8 cellular contexts compared by ENCODE assay signal in genomic region chr11:127345819-127346459, GRCh38.
DNase-seq lines count a peak whose midpoint lies in the region; ATAC-seq, FAIRE-seq and TF ChIP-seq lines count a peak whose summit lies in the region.

No MANE protein-coding gene starts in this region.

- H3K27ac ChIP-seq in A549 (no peak overlapping the region), sigmoid colon (no peak overlapping the region)
- no peak overlapping the region for H3K27ac ChIP-seq in CD8-positive, alpha-beta memory T cell (ENCODE audit: low read depth, low read length)

- WGBS in A549 (ENCODE audit: missing lambda C conversion rate), result under 1% methylated on average over 12 of the region's 12 CpGs
- WGBS in sigmoid colon, 2 donors, result 44 to 57% methylated on average over 12 of the region's 12 CpGs

- POLR2A ChIA-PET in A549 (lab: Yijun Ruan, JAX), result no interaction called here
- POLR2A ChIA-PET in CD8-positive, alpha-beta memory T cell (lab: Charles Lee), result no interaction called here

- intact Hi-C loops in left cardiac atrium (cut with DNase I) (loop anchor here (5.0 to 10.0 kb wide), 5 partner anchors 629 to 904 kb away; no protein-coding TSS in a partner anchor), sigmoid colon (cut with DNase I) (loop anchor here (2.0 kb wide), 1 partner anchor 905 kb away; no protein-coding TSS in a partner anchor)

- TF ChIP-seq RAD21 in A549 (conservative IDR thresholded peaks at IDR 0.05 in 1 of 2, IDR thresholded peaks at IDR 0.05 in 1 of 2), result peak; percentile 39 to 51; a peak in 4 of 5 replicates

- DNase-seq in A549 (ENCODE audit: low read depth in 1 of 2, low spot score in 1 of 2) (peak; percentile 24 to 25), GM06990 (ENCODE audit: extremely low read depth, insufficient read length) (no peak), NCI-H1092 treated with DMSO at 0.1 percent for 48 hours (lab: John Stamatoyannopoulos, UW) (peak; percentile 71), left cardiac atrium (peak; percentile 43), sigmoid colon (no peak)
- DNase-seq in activated CD4-positive, alpha-beta T cell treated with anti-CD3 and anti-CD28 coated beads, Interleukin-2, amount 50 U/mL, for 48 hours, result peak; percentile 11 to 18
- no peak for DNase-seq in CD8-positive, alpha-beta memory T cell

- TF ChIP-seq CTCF in A549 (IDR thresholded peaks at IDR 0.05) (peak; percentile 52), GM06990 (IDR thresholded peaks at IDR 0.05; ENCODE audit: insufficient read depth, low read length, poor library complexity, severe bottlenecking) (peak; percentile 83), sigmoid colon (IDR thresholded peaks at IDR 0.05) (peak in 3 of 4 experiments; percentile 21 to 55 (median 33))

- H3K9me3 ChIP-seq in A549 (no peaks in the 10 kb centered on the region), sigmoid colon (no peaks in the 10 kb centered on the region)
- H3K9me3 ChIP-seq in CD8-positive, alpha-beta memory T cell (ENCODE audit: low read length), result no peaks in the 10 kb centered on the region

- CTCF ChIA-PET in A549 (lab: Yijun Ruan, JAX), result interaction anchor here (0.7 to 2.7 kb wide), 10 partner anchors 8 to 904 kb away, joined by 3 to 17 read pairs (median 4); no protein-coding TSS in a partner anchor
- CTCF ChIA-PET in CD8-positive, alpha-beta memory T cell (lab: Charles Lee), result no interaction called here

- no peak overlapping the region for H3K27ac Mint-ChIP-seq in CD8-positive, alpha-beta memory T cell

- H3K4me3 ChIP-seq in A549 (no peak overlapping the region), GM06990 (replicated peaks; ENCODE audit: low read depth, low read length) (no peak overlapping the region), sigmoid colon (no peak overlapping the region)
- no peak overlapping the region for H3K4me3 ChIP-seq in CD8-positive, alpha-beta memory T cell (ENCODE audit: low read length)

- peak overlapping the region; percentile 52 for H3K4me2 ChIP-seq in A549

- TF ChIP-seq EP300 in A549 (IDR thresholded peaks at IDR 0.05), result no peak
- no peak for TF ChIP-seq EP300 in sigmoid colon (IDR thresholded peaks at IDR 0.05)

- H3K27me3 Mint-ChIP-seq in CD8-positive, alpha-beta memory T cell, result no peaks in the 10 kb centered on the region

- ATAC-seq in A549 (peak in 1 of 2 experiments; percentile 52; a peak in 1 of 6 replicates), left cardiac atrium (no peak), HG02763 (IDR thresholded peaks at IDR 0.05; ENCODE audit: unreplicated experiment) (no peak)

- H3K4me1 ChIP-seq in A549 (no peaks in the 10 kb centered on the region), sigmoid colon (no peaks in the 10 kb centered on the region)
- H3K4me1 ChIP-seq in CD8-positive, alpha-beta memory T cell (ENCODE audit: insufficient read depth, low read length), result no peaks in the 10 kb centered on the region

- H3K9me3 Mint-ChIP-seq in CD8-positive, alpha-beta memory T cell, result peaks cover 0 to 8% (median 5%) of the 10 kb centered on the region in 5 donors

- H3K27me3 ChIP-seq in GM06990 (replicated peaks; ENCODE audit: control insufficient read depth, insufficient read depth, low read length), result no peaks in the 10 kb centered on the region
- peaks cover 0 to 5% (median 0%) of the 10 kb centered on the region in 3 donors for H3K27me3 ChIP-seq in sigmoid colon
- H3K27me3 ChIP-seq in CD8-positive, alpha-beta memory T cell (ENCODE audit: insufficient read depth, low read length, poor library complexity, severe bottlenecking), result no peaks in the 10 kb centered on the region

- no peaks in the 10 kb centered on the region for H3K36me3 Mint-ChIP-seq in CD8-positive, alpha-beta memory T cell

- no peak for FAIRE-seq in A549 (lab: Jason Lieb, UNC)

- no peak overlapping the region for H3K4me3 Mint-ChIP-seq in CD8-positive, alpha-beta memory T cell

- H3K36me3 ChIP-seq in GM06990 (ENCODE audit: control insufficient read depth, insufficient read depth, low read length), result no peaks in the 10 kb centered on the region
- no peaks in the 10 kb centered on the region for H3K36me3 ChIP-seq in sigmoid colon
- no peaks in the 10 kb centered on the region for H3K36me3 ChIP-seq in CD8-positive, alpha-beta memory T cell (ENCODE audit: insufficient read depth, low read length)

- H3K4me1 Mint-ChIP-seq in CD8-positive, alpha-beta memory T cell, result no peaks in the 10 kb centered on the region

- TF ChIP-seq POLR2A in A549 (IDR thresholded peaks at IDR 0.05; ENCODE audit: low read length) (no peak), sigmoid colon (IDR thresholded peaks at IDR 0.05) (no peak)

TF ChIP-seq in A549, 52 proteins besides CTCF, POLR2A, EP300 and RAD21:
- no peak for TF ChIP-seq NPAS2 (CRISPR knock-in tag; IDR thresholded peaks at IDR 0.05; ENCODE audit: borderline replicate concordance)
- TF ChIP-seq SMC3 (IDR thresholded peaks at IDR 0.05), result peak; percentile 51
TF ChIP-seq in A549: peak in this region for 1.

Comparison
In these comparisons a context has a peak if more than half of its experiments do, and no peak if none do; other contexts are left out.
1. DNase-seq: peak in A549 (2 of 2), NCI-H1092 treated with DMSO at 0.1 percent for 48 hours (single experiment), activated CD4-positive, alpha-beta T cell treated with anti-CD3 and anti-CD28 coated beads, Interleukin-2, amount 50 U/mL, for 48 hours (2 of 2) and left cardiac atrium (single experiment); none in GM06990 (single experiment), sigmoid colon (single experiment) and CD8-positive, alpha-beta memory T cell (0 of 5).
2. CTCF ChIP-seq: peak in every context shown above with its lines; median percentile 83 in GM06990; 52 in A549; 33 in sigmoid colon.